26 cellular contexts compared by ENCODE assay signal in the genomic region with DNA sequence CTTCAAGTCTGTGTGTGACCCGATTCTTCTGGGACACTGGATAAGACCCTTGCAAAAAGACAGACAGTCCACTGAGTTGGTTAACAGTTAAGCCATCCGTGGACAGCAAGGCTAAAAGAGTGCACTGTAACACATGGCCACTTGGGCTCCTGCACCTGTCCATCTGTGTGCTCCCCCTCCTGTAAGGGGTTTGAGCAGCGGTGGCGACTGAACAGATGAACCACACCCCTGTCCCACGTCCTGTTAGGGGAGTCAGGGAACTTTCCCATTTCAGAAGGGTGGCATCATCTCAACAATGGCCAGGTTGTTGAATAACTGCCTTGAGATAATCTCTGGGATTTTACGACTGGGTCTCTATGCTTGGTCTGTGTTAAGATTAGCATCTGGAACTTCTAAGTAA.
"Had no signal": no experiment of that assay in that cellular context is flagged by ENCODE, and none has a peak within 500 bp of the region (broad histone marks: within the 10 kb centered on the region; RNA-seq: fewer than 3 reads in every experiment).

No MANE protein-coding gene starts in this region.

- H3K27ac ChIP-seq: cardiac muscle cell, VCaP had no signal

- ATAC-seq: activated CD8-positive, alpha-beta T cell treated with anti-CD3 and anti-CD28 coated beads for 36 hours; activated naive CD8-positive, alpha-beta T cell treated with anti-CD3 and anti-CD28 coated beads, Interleukin-2, amount 50 U/mL, for 24 hours had no signal

- FAIRE-seq: TTC549 had no signal

- H3K27me3 ChIP-seq: ascending aorta, cardiac muscle cell had no signal

- H3K4me3 ChIP-seq: ascending aorta, cardiac muscle cell had no signal

- DNase-seq: activated B cell treated with CpG ODN at 0.5 μM for 24 hours; activated CD4-positive, alpha-beta memory T cell treated with anti-CD3 and anti-CD28 coated beads for 36 hours; activated CD4-positive, alpha-beta T cell treated with anti-CD3 and anti-CD28 coated beads for 4 hours; activated CD4-positive, alpha-beta T cell treated with anti-CD3 and anti-CD28 coated beads, Interleukin-2, amount 10 ng/mL, durations not matched to agents 24 days and 14 days; activated CD4-positive, alpha-beta T cell treated with anti-CD3 and anti-CD28 coated beads, Interleukin-2, amount 50 U/mL, for 1 hour; activated CD4-positive, alpha-beta T cell treated with anti-CD3 and anti-CD28 coated beads, Interleukin-2, amount 50 U/mL, for 4 hours; activated CD4-positive, CD25-positive, alpha-beta regulatory T cell treated with anti-CD3 and anti-CD28 coated beads, Interleukin-2, amount 50 U/mL, for 72 hours; activated CD8-positive, alpha-beta memory T cell treated with anti-CD3 and anti-CD28 coated beads, Interleukin-2, amount 50 U/mL, for 4 hours; activated CD8-positive, alpha-beta T cell treated with anti-CD3 and anti-CD28 coated beads for 36 hours; activated effector memory CD4-positive, alpha-beta T cell treated with Interleukin-2 at 50 U/mL for 16 hours; activated gamma-delta T cell; activated naive CD4-positive, alpha-beta T cell treated with anti-CD3 and anti-CD28 coated beads, Interleukin-2, amount 10 ng/mL, durations not matched to agents 7 days and 5 days; activated naive CD4-positive, alpha-beta T cell treated with Interleukin-2 at 50 U/mL for 16 hours; activated naive CD8-positive, alpha-beta T cell treated with anti-CD3 and anti-CD28 coated beads, Interleukin-2, amount 10 ng/mL, durations not matched to agents 7 days and 5 days; activated naive CD8-positive, alpha-beta T cell treated with anti-CD3 and anti-CD28 coated beads, Interleukin-2, amount 50 U/mL, for 24 hours; activated T-cell treated with anti-CD3 and anti-CD28 coated beads, Interleukin-2, amount 50 U/mL, for 24 hours; activated T-cell treated with anti-CD3 and anti-CD28 coated beads, Interleukin-2, amount 50 U/mL, for 48 hours; amygdala; anterior cingulate cortex; cerebellar nuclear complex; T-helper 2 cell; T-helper 9 cell had no signal

- H3K36me3 ChIP-seq: ascending aorta, cardiac muscle cell had no signal

- H3K9me3 ChIP-seq: ascending aorta had no signal
